ENCODE assay signal across 8 cellular contexts in the genomic region with DNA sequence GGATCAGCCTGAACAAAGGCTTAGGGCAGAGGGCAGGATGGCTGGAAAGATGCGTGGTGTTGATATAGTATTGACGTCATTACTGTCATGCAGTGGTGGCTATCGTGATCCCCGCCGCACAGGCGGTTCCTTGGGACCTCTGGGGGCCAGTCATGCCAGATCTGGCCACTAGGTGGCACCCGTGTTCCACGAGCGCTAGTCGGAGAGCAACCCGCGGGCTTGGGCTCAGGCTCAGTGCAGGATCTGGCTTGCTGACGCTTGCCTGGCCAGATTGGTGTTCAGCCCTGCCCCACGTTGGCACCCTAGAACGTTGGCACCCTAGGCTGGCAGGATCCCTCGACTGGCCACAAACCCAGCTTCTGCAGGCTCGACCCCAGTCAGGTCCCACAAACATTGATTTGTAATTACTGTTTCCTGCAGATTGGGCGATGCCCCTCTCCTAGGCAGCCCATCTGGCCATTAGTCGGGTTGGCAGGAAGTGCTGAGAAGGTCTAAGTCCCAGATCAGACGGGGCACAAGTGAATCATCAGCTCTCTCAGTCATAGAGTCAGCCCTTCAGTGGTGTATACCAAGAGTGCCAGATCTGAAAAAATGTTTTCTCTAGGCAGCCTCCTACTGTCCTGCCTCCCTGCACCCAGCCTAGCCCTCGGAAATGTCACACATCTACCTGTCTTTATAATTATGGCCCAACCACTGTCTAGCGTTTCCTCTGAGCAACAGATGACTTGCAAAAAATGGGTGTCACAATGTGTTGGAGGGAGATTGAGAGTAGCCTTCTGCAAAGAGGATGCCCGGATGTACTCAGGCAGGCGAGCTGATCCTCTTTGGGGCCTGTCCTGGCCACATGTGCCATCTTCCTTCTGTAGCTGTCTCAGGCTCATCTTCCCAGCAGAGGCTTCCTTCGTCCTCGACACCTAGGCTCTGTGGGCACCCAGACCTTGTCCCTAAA.
DNase-seq lines count a peak whose midpoint lies in the region; ATAC-seq and TF ChIP-seq lines count a peak whose summit lies in the region.

No MANE protein-coding gene starts in this region.

- no peak overlapping the region for H3K4me3 ChIP-seq in CD8-positive, alpha-beta T cell (ENCODE audit: low read depth, low read length)

- no peak overlapping the region for H3K4me3 Mint-ChIP-seq in CD8-positive, alpha-beta T cell
- no peak overlapping the region for H3K4me3 Mint-ChIP-seq in activated CD8-positive, alpha-beta T cell treated with anti-CD3 and anti-CD28 coated beads, Interleukin-2, amount 10 ng/mL, durations not matched to agents 7 days and 5 days
- H3K4me3 Mint-ChIP-seq in effector memory CD8-positive, alpha-beta T cell = no peak overlapping the region

- intact Hi-C loops in CD8-positive, alpha-beta T cell (cut with DNase I, micrococcal nuclease) = loop anchor here (1.0 to 2.0 kb wide), 3 partner anchors 68 to 1534 kb away; no protein-coding TSS in a partner anchor

- POLR2A ChIA-PET in CD8-positive, alpha-beta T cell (lab: Charles Lee) = no interaction called here
- POLR2A ChIA-PET in activated CD8-positive, alpha-beta T cell treated with anti-CD3 and anti-CD28 coated beads, Interleukin-2, amount 10 ng/mL, durations not matched to agents 7 days and 5 days (lab: Charles Lee) = no interaction called here

- CTCF ChIA-PET in CD8-positive, alpha-beta T cell (lab: Charles Lee) = interaction anchor here (0.6 to 6.4 kb wide), 20 partner anchors 9 to 1199 kb away, joined by 3 to 79 read pairs (median 3); no protein-coding TSS in a partner anchor
- CTCF ChIA-PET in activated CD8-positive, alpha-beta T cell treated with anti-CD3 and anti-CD28 coated beads, Interleukin-2, amount 10 ng/mL, durations not matched to agents 7 days and 5 days (lab: Charles Lee) = interaction anchor here (1.2 to 5.0 kb wide), 7 partner anchors 9 to 68 kb away, joined by 3 to 83 read pairs (median 3); no protein-coding TSS in a partner anchor

- no peaks in the 10 kb centered on the region for H3K9me3 Mint-ChIP-seq in CD8-positive, alpha-beta T cell
- no peaks in the 10 kb centered on the region for H3K9me3 Mint-ChIP-seq in activated CD8-positive, alpha-beta T cell treated with anti-CD3 and anti-CD28 coated beads, Interleukin-2, amount 10 ng/mL, durations not matched to agents 7 days and 5 days (ENCODE audit: insufficient read depth)
- H3K9me3 Mint-ChIP-seq in effector memory CD8-positive, alpha-beta T cell = no peaks in the 10 kb centered on the region

- H3K36me3 ChIP-seq in CD8-positive, alpha-beta T cell (ENCODE audit: insufficient read depth, low read length) = no peaks in the 10 kb centered on the region

- TF ChIP-seq CTCF in CD8-positive, alpha-beta T cell (IDR thresholded peaks at IDR 0.05) = peak; percentile 97

- peaks cover 5% of the 10 kb centered on the region for H3K4me1 ChIP-seq in CD8-positive, alpha-beta T cell (ENCODE audit: insufficient read depth, low read length)

- ATAC-seq in CD8-positive, alpha-beta T cell = peak; percentile 94
- ATAC-seq in GM19372 (IDR thresholded peaks at IDR 0.05; ENCODE audit: low read depth, unreplicated experiment) = peak; percentile 97
- peak; percentile 96 for ATAC-seq in HG03442 (IDR thresholded peaks at IDR 0.05; ENCODE audit: unreplicated experiment)
- ATAC-seq in activated CD8-positive, alpha-beta T cell treated with anti-CD3 and anti-CD28 coated beads, Interleukin-2, amount 10 ng/mL, durations not matched to agents 7 days and 5 days = peak; percentile 96
- ATAC-seq in effector memory CD8-positive, alpha-beta T cell (replicated peaks) = peak; percentile 94

- peaks cover 16% of the 10 kb centered on the region for H3K27me3 Mint-ChIP-seq in CD8-positive, alpha-beta T cell (ENCODE audit: low read depth)
- H3K27me3 Mint-ChIP-seq in activated CD8-positive, alpha-beta T cell treated with anti-CD3 and anti-CD28 coated beads, Interleukin-2, amount 10 ng/mL, durations not matched to agents 7 days and 5 days (ENCODE audit: low read depth) = peaks cover 11% of the 10 kb centered on the region
- peaks cover 5 to 12% of the 10 kb centered on the region in 2 donors for H3K27me3 Mint-ChIP-seq in effector memory CD8-positive, alpha-beta T cell

- peaks cover 10% of the 10 kb centered on the region for H3K4me1 Mint-ChIP-seq in CD8-positive, alpha-beta T cell (ENCODE audit: low read depth)
- H3K4me1 Mint-ChIP-seq in activated CD8-positive, alpha-beta T cell treated with anti-CD3 and anti-CD28 coated beads, Interleukin-2, amount 10 ng/mL, durations not matched to agents 7 days and 5 days (ENCODE audit: low read depth) = peaks cover 10% of the 10 kb centered on the region
- H3K4me1 Mint-ChIP-seq in effector memory CD8-positive, alpha-beta T cell (ENCODE audit: low read depth in 2 of 2) = peaks cover 8 to 10% of the 10 kb centered on the region in 2 donors

- no peak overlapping the region for H3K27ac Mint-ChIP-seq in CD8-positive, alpha-beta T cell
- H3K27ac Mint-ChIP-seq in activated CD8-positive, alpha-beta T cell treated with anti-CD3 and anti-CD28 coated beads, Interleukin-2, amount 10 ng/mL, durations not matched to agents 7 days and 5 days = no peak overlapping the region
- H3K27ac Mint-ChIP-seq in effector memory CD8-positive, alpha-beta T cell = no peak overlapping the region

- peak; percentile 66 to 90 (median 80) for DNase-seq in CD8-positive, alpha-beta T cell
- DNase-seq in NCI-H69 (lab: John Stamatoyannopoulos, UW) = peak; percentile 89
- peak; percentile 87 for DNase-seq in activated CD8-positive, alpha-beta T cell treated with anti-CD3 and anti-CD28 coated beads, Interleukin-2, amount 10 ng/mL, durations not matched to agents 7 days and 5 days
- DNase-seq in effector memory CD8-positive, alpha-beta T cell = peak; percentile 76 to 82 (median 79)
- DNase-seq in midbrain (lab: John Stamatoyannopoulos, UW) = peak; percentile 87
- DNase-seq in stimulated activated CD8-positive, alpha-beta memory T cell treated with anti-CD3 and anti-CD28 coated beads, Interleukin-4, amount 100 ng/mL, for 24 hours (ENCODE audit: low read depth) = peak; percentile 79

- H3K9me3 ChIP-seq in CD8-positive, alpha-beta T cell (ENCODE audit: low read length) = no peaks in the 10 kb centered on the region

- no peaks in the 10 kb centered on the region for H3K27me3 ChIP-seq in CD8-positive, alpha-beta T cell (ENCODE audit: insufficient read depth, low read length)

- no peak overlapping the region for H3K27ac ChIP-seq in CD8-positive, alpha-beta T cell (ENCODE audit: low read depth, low read length)

- no peaks in the 10 kb centered on the region for H3K36me3 Mint-ChIP-seq in CD8-positive, alpha-beta T cell
- H3K36me3 Mint-ChIP-seq in activated CD8-positive, alpha-beta T cell treated with anti-CD3 and anti-CD28 coated beads, Interleukin-2, amount 10 ng/mL, durations not matched to agents 7 days and 5 days (ENCODE audit: low read depth) = no peaks in the 10 kb centered on the region
- H3K36me3 Mint-ChIP-seq in effector memory CD8-positive, alpha-beta T cell (ENCODE audit: insufficient read depth) = no peaks in the 10 kb centered on the region
